In genomic region chr10:76025124-76025477, GRCh38 we compare ENCODE assay signal across 1 cellular context.
TF ChIP-seq lines count a peak whose summit lies in the region.

No MANE protein-coding gene starts in this region.

TF ChIP-seq in HepG2, 621 proteins besides CTCF, POLR2A, EP300 and RAD21 (continued from another document and continues in another):
- no peak for TF ChIP-seq SNAPC4 (CRISPR knock-in tag; IDR thresholded peaks at IDR 0.05)
- TF ChIP-seq KAT7 (CRISPR knock-in tag; IDR thresholded peaks at IDR 0.05; ENCODE audit: borderline replicate concordance), result no peak
- no peak for TF ChIP-seq ZNF576 (CRISPR knock-in tag; IDR thresholded peaks at IDR 0.05)
- no peak for TF ChIP-seq DZIP1 (CRISPR knock-in tag; IDR thresholded peaks at IDR 0.05)
- no peak for TF ChIP-seq ZNF629 (CRISPR knock-in tag; conservative IDR thresholded peaks at IDR 0.05)
- TF ChIP-seq KDM5A (IDR thresholded peaks at IDR 0.05; ENCODE audit: borderline replicate concordance, low read length), result no peak
- no peak for TF ChIP-seq ZNF30 (CRISPR knock-in tag; IDR thresholded peaks at IDR 0.05)
- TF ChIP-seq IRF1 (CRISPR knock-in tag; IDR thresholded peaks at IDR 0.05; ENCODE audit: low read depth), result no peak; the same call in 1 of the 2 replicates
- TF ChIP-seq SP2 (CRISPR knock-in tag; IDR thresholded peaks at IDR 0.05), result no peak
- no peak for TF ChIP-seq BCL6 (CRISPR knock-in tag; IDR thresholded peaks at IDR 0.05)
- TF ChIP-seq ZZZ3 (CRISPR knock-in tag; IDR thresholded peaks at IDR 0.05; ENCODE audit: borderline replicate concordance), result no peak
- TF ChIP-seq ZBTB49 (CRISPR knock-in tag; IDR thresholded peaks at IDR 0.05; ENCODE audit: borderline replicate concordance), result no peak
- TF ChIP-seq TOPORS (CRISPR knock-in tag; IDR thresholded peaks at IDR 0.05), result no peak; the same call in 1 of the 2 replicates
- TF ChIP-seq DNMT3B (CRISPR knock-in tag; conservative IDR thresholded peaks at IDR 0.05), result no peak
- TF ChIP-seq ZNF430 (CRISPR knock-in tag; IDR thresholded peaks at IDR 0.05), result no peak
- 0 out of 2 replicates have a peak, but pooled peaks have one; percentile 20 for TF ChIP-seq NFIC (IDR thresholded peaks at IDR 0.05; ENCODE audit: low read length)
- TF ChIP-seq MEF2D (CRISPR knock-in tag; IDR thresholded peaks at IDR 0.05), result no peak
- no peak for TF ChIP-seq NAIF1 (CRISPR knock-in tag; IDR thresholded peaks at IDR 0.05; ENCODE audit: borderline replicate concordance)
- TF ChIP-seq CEBPZ (IDR thresholded peaks at IDR 0.05; ENCODE audit: low read length), result no peak
- no peak for TF ChIP-seq ZNF3 (CRISPR knock-in tag; IDR thresholded peaks at IDR 0.05)
- TF ChIP-seq ATF7-NPFF (CRISPR knock-in tag; IDR thresholded peaks at IDR 0.05; ENCODE audit: low read depth), result 0 out of 2 replicates have a peak, but pooled peaks have one; percentile 41
- TF ChIP-seq ZNF614 (CRISPR knock-in tag; IDR thresholded peaks at IDR 0.05; ENCODE audit: borderline replicate concordance), result no peak
- TF ChIP-seq ZNF687 (CRISPR knock-in tag; IDR thresholded peaks at IDR 0.05), result peak; percentile 43
- no peak for TF ChIP-seq KLF9 (CRISPR knock-in tag; IDR thresholded peaks at IDR 0.05; ENCODE audit: low read depth)
- no peak for TF ChIP-seq ZNF205 (CRISPR knock-in tag; IDR thresholded peaks at IDR 0.05)
- TF ChIP-seq SNAPC2 (CRISPR knock-in tag; IDR thresholded peaks at IDR 0.05), result no peak; the same call in 1 of the 2 replicates
- TF ChIP-seq SKI (IDR thresholded peaks at IDR 0.05; ENCODE audit: partially characterized antibody), result no peak
- 0 out of 2 replicates have a peak, but pooled peaks have one; percentile 11 for TF ChIP-seq ZFP90 (CRISPR knock-in tag; IDR thresholded peaks at IDR 0.05; ENCODE audit: borderline replicate concordance)
- TF ChIP-seq AHR (CRISPR knock-in tag; IDR thresholded peaks at IDR 0.05), result no peak
- TF ChIP-seq ZBTB37 (CRISPR knock-in tag; IDR thresholded peaks at IDR 0.05), result no peak
- TF ChIP-seq CREB1 (IDR thresholded peaks at IDR 0.05), result no peak
- TF ChIP-seq CREB1 (CRISPR knock-in tag; IDR thresholded peaks at IDR 0.05), result no peak
- no peak for TF ChIP-seq ZBTB46 (CRISPR knock-in tag; IDR thresholded peaks at IDR 0.05; ENCODE audit: borderline replicate concordance)
